Comparison of ENCODE assay signal across 18 cellular contexts in genomic region chr2:207749873-207750272, GRCh38.
"Had no signal": no experiment of that assay in that cellular context is flagged by ENCODE, and none has a peak within 500 bp of the region (broad histone marks: within the 10 kb centered on the region; RNA-seq: fewer than 3 reads in every experiment).

No MANE protein-coding gene starts in this region.

- H3K36me3 ChIP-seq: uterus had no signal

- ATAC-seq: activated T-helper 17 cell treated with anti-CD3 and anti-CD28 coated beads, Interleukin-2, amount 50 U/mL, for 72 hours; heart left ventricle; left lung; T-helper 17 cell had no signal

- H3K9me3 ChIP-seq: adrenal gland, esophagus muscularis mucosa, heart left ventricle, left lung, pancreas, tibial artery, uterus had no signal

- H3K4me1 Mint-ChIP-seq: activated naive CD4-positive, alpha-beta T cell treated with anti-CD3 and anti-CD28 coated beads, Interleukin-2, amount 10 ng/mL, durations not matched to agents 7 days and 5 days; activated T-helper 17 cell treated with anti-CD3 and anti-CD28 coated beads, Interleukin-2, amount 50 U/mL, for 72 hours; memory B cell; T-helper 17 cell had no signal

- H3K4me1 ChIP-seq: esophagus muscularis mucosa, heart left ventricle, left lung, tibial artery, uterus had no signal

- H3K4me3 ChIP-seq: adrenal gland, esophagus muscularis mucosa, heart left ventricle, left lung, pancreas, skin epidermis, tibial artery, uterus had no signal

- H3K36me3 Mint-ChIP-seq: activated naive CD4-positive, alpha-beta T cell treated with anti-CD3 and anti-CD28 coated beads, Interleukin-2, amount 10 ng/mL, durations not matched to agents 7 days and 5 days had no signal

- DNase-seq: activated CD4-positive, alpha-beta T cell treated with anti-CD3 and anti-CD28 coated beads, Interleukin-2, amount 50 U/mL, for 1 hour; activated naive CD4-positive, alpha-beta T cell treated with anti-CD3 and anti-CD28 coated beads, Interleukin-2, amount 10 ng/mL, durations not matched to agents 7 days and 5 days; activated T-cell treated with anti-CD3 and anti-CD28 coated beads for 4 hours; adrenal gland; foreskin melanocyte; heart left ventricle; left lung; nephron progenitor cell; pancreas; retina; T-helper 17 cell; tibial artery; uterus had no signal

- H3K9me3 Mint-ChIP-seq: activated naive CD4-positive, alpha-beta T cell treated with anti-CD3 and anti-CD28 coated beads, Interleukin-2, amount 10 ng/mL, durations not matched to agents 7 days and 5 days; activated T-helper 17 cell treated with anti-CD3 and anti-CD28 coated beads, Interleukin-2, amount 50 U/mL, for 72 hours; memory B cell; nephron progenitor cell had no signal

- H3K27me3 Mint-ChIP-seq: activated naive CD4-positive, alpha-beta T cell treated with anti-CD3 and anti-CD28 coated beads, Interleukin-2, amount 10 ng/mL, durations not matched to agents 7 days and 5 days; activated T-helper 17 cell treated with anti-CD3 and anti-CD28 coated beads, Interleukin-2, amount 50 U/mL, for 72 hours; memory B cell; T-helper 17 cell had no signal

- H3K4me3 Mint-ChIP-seq: activated naive CD4-positive, alpha-beta T cell treated with anti-CD3 and anti-CD28 coated beads, Interleukin-2, amount 10 ng/mL, durations not matched to agents 7 days and 5 days; activated T-helper 17 cell treated with anti-CD3 and anti-CD28 coated beads, Interleukin-2, amount 50 U/mL, for 72 hours; memory B cell; nephron progenitor cell; T-helper 17 cell had no signal

- H3K27ac ChIP-seq: esophagus muscularis mucosa, heart left ventricle, left lung, pancreas, skin epidermis, tibial artery, uterus had no signal

- FAIRE-seq: islet of Langerhans, pancreas had no signal

- H3K27ac Mint-ChIP-seq: activated naive CD4-positive, alpha-beta T cell treated with anti-CD3 and anti-CD28 coated beads, Interleukin-2, amount 10 ng/mL, durations not matched to agents 7 days and 5 days; activated T-helper 17 cell treated with anti-CD3 and anti-CD28 coated beads, Interleukin-2, amount 50 U/mL, for 72 hours; memory B cell; nephron progenitor cell; T-helper 17 cell had no signal
